Comparison of ENCODE assay signal across 8 cellular contexts in the genomic region with DNA sequence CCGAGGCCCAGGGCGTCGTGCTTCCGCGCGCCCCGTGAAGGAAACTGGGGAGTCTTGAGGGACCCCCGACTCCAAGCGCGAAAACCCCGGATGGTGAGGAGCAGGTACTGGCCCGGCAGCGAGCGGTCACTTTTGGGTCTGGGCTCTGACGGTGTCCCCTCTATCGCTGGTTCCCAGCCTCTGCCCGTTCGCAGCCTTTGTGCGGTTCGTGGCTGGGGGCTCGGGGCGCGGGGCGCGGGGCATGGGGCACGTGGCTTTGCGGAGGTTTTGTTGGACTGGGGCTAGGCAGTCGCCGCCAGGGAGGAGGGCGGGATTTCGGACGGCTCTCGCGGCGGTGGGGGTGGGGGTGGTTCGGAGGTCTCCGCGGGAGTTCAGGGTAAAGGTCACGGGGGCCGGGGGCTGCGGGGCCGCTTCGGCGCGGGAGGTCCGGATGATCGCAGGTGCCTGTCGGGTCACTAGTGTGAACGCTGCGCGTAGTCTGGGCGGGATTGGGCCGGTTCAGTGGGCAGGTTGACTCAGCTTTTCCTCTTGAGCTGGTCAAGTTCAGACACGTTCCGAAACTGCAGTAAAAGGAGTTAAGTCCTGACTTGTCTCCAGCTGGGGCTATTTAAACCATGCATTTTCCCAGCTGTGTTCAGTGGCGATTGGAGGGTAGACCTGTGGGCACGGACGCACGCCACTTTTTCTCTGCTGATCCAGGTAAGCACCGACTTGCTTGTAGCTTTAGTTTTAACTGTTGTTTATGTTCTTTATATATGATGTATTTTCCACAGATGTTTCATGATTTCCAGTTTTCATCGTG. TPM values are rescaled to one million over a fixed set of nuclear protein-coding genes. Genes with fewer than 3 reads are reported as not detected.
DNase-seq lines count a peak whose midpoint lies in the region; ATAC-seq, FAIRE-seq and TF ChIP-seq lines count a peak whose summit lies in the region.

No MANE protein-coding gene starts in this region.

- H4K20me1 ChIP-seq in astrocyte (ENCODE audit: insufficient read depth, low read length) (peaks cover 34% of the 10 kb centered on the region), hepatocyte (ENCODE audit: insufficient read depth, poor library complexity, severe bottlenecking) (peaks cover 15% of the 10 kb centered on the region)

- H3K9me3 Mint-ChIP-seq in T-helper 2 cell treated with Interferon-gamma antibody and Interleukin-4, amounts not matched to agents 5 μg/mL and 100 μg/mL, for 36 hours, result no peaks in the 10 kb centered on the region
- H3K9me3 Mint-ChIP-seq in astrocyte (ENCODE audit: unreplicated experiment), result no peaks in the 10 kb centered on the region

- peak overlapping the region; percentile 95 for H3K4me2 ChIP-seq in astrocyte (ENCODE audit: low read length)
- H3K4me2 ChIP-seq in hepatocyte, result peak overlapping the region; percentile 79

- H3K4me1 Mint-ChIP-seq in T-helper 2 cell treated with Interferon-gamma antibody and Interleukin-4, amounts not matched to agents 5 μg/mL and 100 μg/mL, for 36 hours (ENCODE audit: low read depth), result peaks cover 24% of the 10 kb centered on the region
- peaks cover 13% of the 10 kb centered on the region for H3K4me1 Mint-ChIP-seq in astrocyte (ENCODE audit: low read depth, unreplicated experiment)

- H3K79me2 ChIP-seq in astrocyte (ENCODE audit: insufficient read depth, low read length) (peaks cover 54% of the 10 kb centered on the region), hepatocyte (peaks cover 46% of the 10 kb centered on the region)

- TF ChIP-seq POLR2A in GM18505 (IDR thresholded peaks at IDR 0.05; ENCODE audit: borderline replicate concordance, extremely low read depth, insufficient read depth, insufficient read length), result peak; percentile 91

- H2AFZ ChIP-seq in astrocyte (ENCODE audit: low read depth, low read length), result peak overlapping the region; percentile 85
- H2AFZ ChIP-seq in hepatocyte, result peak overlapping the region; percentile 82

- peak overlapping the region; percentile 98 for H3K4me3 ChIP-seq in astrocyte (ENCODE audit: insufficient read depth, low read depth, low read length)
- peak overlapping the region; percentile 68 for H3K4me3 ChIP-seq in hepatocyte

- H3K4me1 ChIP-seq in astrocyte (ENCODE audit: insufficient read depth, low read length), result peaks cover 8% of the 10 kb centered on the region
- peaks cover 12% of the 10 kb centered on the region for H3K4me1 ChIP-seq in hepatocyte (ENCODE audit: insufficient read depth)

- TF ChIP-seq CTCF in astrocyte (IDR thresholded peaks at IDR 0.05; ENCODE audit: insufficient read depth, low read depth, low read length), result no peak
- no peak for TF ChIP-seq CTCF in hepatocyte (IDR thresholded peaks at IDR 0.05; ENCODE audit: poor library complexity)
- no peak for TF ChIP-seq CTCF in D721Med (IDR thresholded peaks at IDR 0.05; ENCODE audit: insufficient read depth, missing control alignments)

- 1% methylated on average over 25 of the region's 61 CpGs for WGBS in hepatocyte (ENCODE audit: low lambda C conversion rate, missing lambda C conversion rate)

- peak overlapping the region; percentile 99 for H3K27ac ChIP-seq in astrocyte (ENCODE audit: low read depth, low read length)
- H3K27ac ChIP-seq in hepatocyte, result peak overlapping the region; percentile 100

- H3K27ac Mint-ChIP-seq in T-helper 2 cell treated with Interferon-gamma antibody and Interleukin-4, amounts not matched to agents 5 μg/mL and 100 μg/mL, for 36 hours, result peak overlapping the region; percentile 99
- peak overlapping the region; percentile 95 for H3K27ac Mint-ChIP-seq in astrocyte (ENCODE audit: unreplicated experiment)

- H3K9me3 ChIP-seq in astrocyte (ENCODE audit: insufficient read depth, low read depth, low read length) (no peaks in the 10 kb centered on the region), hepatocyte (ENCODE audit: low read depth) (no peaks in the 10 kb centered on the region)

- H3K27me3 Mint-ChIP-seq in T-helper 2 cell treated with Interferon-gamma antibody and Interleukin-4, amounts not matched to agents 5 μg/mL and 100 μg/mL, for 36 hours (ENCODE audit: low read depth), result no peaks in the 10 kb centered on the region
- H3K27me3 Mint-ChIP-seq in astrocyte (ENCODE audit: low read depth, unreplicated experiment), result no peaks in the 10 kb centered on the region

- peak overlapping the region; percentile 100 for H3K9ac ChIP-seq in astrocyte (ENCODE audit: low read length)

- no peaks in the 10 kb centered on the region for H3K9me2 ChIP-seq in hepatocyte (replicated peaks; ENCODE audit: insufficient read depth)

- peak overlapping the region; percentile 92 for H3K4me3 Mint-ChIP-seq in T-helper 2 cell treated with Interferon-gamma antibody and Interleukin-4, amounts not matched to agents 5 μg/mL and 100 μg/mL, for 36 hours
- peak overlapping the region; percentile 91 for H3K4me3 Mint-ChIP-seq in astrocyte (ENCODE audit: unreplicated experiment)

- DNase-seq in NCI-H1694 treated with DMSO at 0.1 percent for 48 hours (lab: John Stamatoyannopoulos, UW) (peak; percentile 74), astrocyte (ENCODE audit: low read depth) (peak; percentile 92), hepatocyte (ENCODE audit: low spot score) (peak; percentile 92), retina (peak; percentile 74), D721Med (ENCODE audit: insufficient read length, low spot score) (no peak)
- DNase-seq in T-helper 2 cell treated with Interferon-gamma antibody and Interleukin-4, amounts not matched to agents 5 μg/mL and 100 μg/mL, for 36 hours (ENCODE audit: low spot score), result peak; percentile 87

- H3K36me3 ChIP-seq in astrocyte (ENCODE audit: insufficient read depth, low read length), result peaks cover 21% of the 10 kb centered on the region
- no peaks in the 10 kb centered on the region for H3K36me3 ChIP-seq in hepatocyte (replicated peaks; ENCODE audit: insufficient read depth, low read depth)

- H3K27me3 ChIP-seq in astrocyte (ENCODE audit: insufficient read depth, low read length) (no peaks in the 10 kb centered on the region), hepatocyte (no peaks in the 10 kb centered on the region)

- H3K36me3 Mint-ChIP-seq in T-helper 2 cell treated with Interferon-gamma antibody and Interleukin-4, amounts not matched to agents 5 μg/mL and 100 μg/mL, for 36 hours (ENCODE audit: low read depth), result peaks cover 42% of the 10 kb centered on the region
- peaks cover 23% of the 10 kb centered on the region for H3K36me3 Mint-ChIP-seq in astrocyte (ENCODE audit: low read depth, unreplicated experiment)

- ATAC-seq in GM18505 (IDR thresholded peaks at IDR 0.05; ENCODE audit: unreplicated experiment), result peak; percentile 45
- ATAC-seq in HG02943 (IDR thresholded peaks at IDR 0.05; ENCODE audit: low read depth, unreplicated experiment), result peak; percentile 51

- FAIRE-seq in astrocyte (lab: Jason Lieb, UNC) (no peak), D721Med (lab: Jason Lieb, UNC) (no peak)

RNA-seq across cellular contexts. Expression of a gene that starts 0.6 kb away (rescaled TPM):
- total RNA-seq in astrocyte, result 692 and 828 TPM in 2 replicates
- total RNA-seq in hepatocyte, result 77.4 and 82.5 TPM in 2 replicates
- polyA plus RNA-seq in hepatocyte, result 42.0 and 47.6 TPM in 2 replicates
